Comparison of ENCODE assay signal across 18 cellular contexts in the genomic region with DNA sequence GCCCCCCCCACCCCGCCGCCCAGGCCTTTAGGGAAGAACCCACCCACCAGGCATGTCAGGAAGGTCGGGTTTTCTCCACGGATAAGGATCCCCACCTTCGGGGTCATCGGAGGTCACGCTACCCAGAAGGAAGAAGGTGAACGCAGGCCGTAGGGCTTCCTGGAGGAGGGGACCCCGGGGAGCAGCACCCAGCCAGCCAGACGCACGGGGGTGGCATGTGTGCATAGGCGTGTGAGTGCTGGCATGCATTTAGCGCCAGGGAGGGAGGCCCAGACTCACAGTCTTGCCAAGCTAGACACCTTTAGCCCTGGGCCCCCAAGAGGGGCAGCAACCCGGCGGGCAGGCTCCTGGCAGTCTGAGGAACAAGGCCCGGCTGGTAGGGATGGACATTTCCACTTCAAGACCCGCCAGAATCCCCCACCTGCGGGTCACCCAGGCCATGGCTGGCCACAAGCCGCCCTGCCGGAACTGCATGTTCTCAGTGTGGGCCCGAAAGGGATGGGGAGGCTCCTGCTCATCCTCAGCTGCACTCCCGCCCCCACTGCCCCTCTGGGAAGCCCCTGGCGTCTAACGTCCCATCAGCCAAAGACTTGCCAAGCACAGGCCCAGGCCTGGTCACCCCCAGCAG. TPM values are rescaled to one million over a fixed set of nuclear protein-coding genes. Genes with fewer than 3 reads are reported as not detected.
A peak's percentile ranks its signal among the peaks of the same experiment; 100 is the strongest.
DNase-seq lines count a peak whose midpoint lies in the region; ATAC-seq, FAIRE-seq and TF ChIP-seq lines count a peak whose summit lies in the region.
"Had no signal": no experiment of that assay in that cellular context is flagged by ENCODE, and none has a peak within 500 bp of the region (broad histone marks: within the 10 kb centered on the region; RNA-seq: fewer than 3 reads in every experiment).

No MANE protein-coding gene starts in this region.

- no peaks in the 10 kb centered on the region for H3K27me3 Mint-ChIP-seq in activated naive CD8-positive, alpha-beta T cell treated with anti-CD3 and anti-CD28 coated beads for 36 hours
- no peaks in the 10 kb centered on the region for H3K27me3 Mint-ChIP-seq in activated naive CD8-positive, alpha-beta T cell treated with anti-CD3 and anti-CD28 coated beads, Interleukin-2, amount 50 U/mL, for 24 hours

- WGBS in hepatocyte (ENCODE audit: low lambda C conversion rate, missing lambda C conversion rate): 87% methylated on average over 25 of the region's 25 CpGs
- WGBS in stomach, 5 donors: 55 to 76% (median 70%) methylated on average over 13 to 25 of the region's 25 CpGs
- 81 to 89% (median 84%) methylated on average over 25 of the region's 25 CpGs for WGBS in small intestine, 3 donors

- H3K36me3 Mint-ChIP-seq in activated naive CD8-positive, alpha-beta T cell treated with anti-CD3 and anti-CD28 coated beads for 36 hours: peaks cover 3% of the 10 kb centered on the region
- H3K36me3 Mint-ChIP-seq in activated naive CD8-positive, alpha-beta T cell treated with anti-CD3 and anti-CD28 coated beads, Interleukin-2, amount 50 U/mL, for 24 hours (ENCODE audit: low read depth): no peaks in the 10 kb centered on the region

- H3K4me1 ChIP-seq in OCI-LY7 (ENCODE audit: insufficient read depth, low read length, poor library complexity, severe bottlenecking): peaks cover 27% of the 10 kb centered on the region
- peaks cover 25% of the 10 kb centered on the region for H3K4me1 ChIP-seq in hepatocyte (ENCODE audit: insufficient read depth)
- H3K4me1 ChIP-seq in stomach: peaks cover 14 to 46% (median 33%) of the 10 kb centered on the region in 4 donors
- H3K4me1 ChIP-seq in small intestine (ENCODE audit: control insufficient read depth in 2 of 2, insufficient read depth in 1 of 2, low read depth in 1 of 2, low read length in 1 of 2): no peaks in the 10 kb centered on the region

- DNase-seq in activated naive CD8-positive, alpha-beta T cell treated with anti-CD3 and anti-CD28 coated beads for 36 hours: no peak
- no peak for DNase-seq in activated naive CD8-positive, alpha-beta T cell treated with anti-CD3 and anti-CD28 coated beads, Interleukin-2, amount 50 U/mL, for 24 hours
- DNase-seq in OCI-LY7 (ENCODE audit: low spot score) (no peak), hepatocyte (ENCODE audit: low spot score) (no peak), stomach (no peak), COLO668 (lab: John Stamatoyannopoulos, UW; ENCODE audit: unreplicated experiment) (no peak), small intestine (no peak)
- no peak for DNase-seq in stimulated activated CD4-positive, alpha-beta T cell treated with anti-CD3 and anti-CD28 coated beads, Interleukin-15, amount 100 ng/mL, for 24 hours
- DNase-seq: activated CD4-positive, CD25-positive, alpha-beta regulatory T cell treated with anti-CD3 and anti-CD28 coated beads, Interleukin-2, amount 50 U/mL, for 72 hours; endodermal cell; GDM1; Kasumi-1; kidney; NCI-H1417 treated with DMSO at 0.1 percent for 48 hours; NCI-H2227 treated with DMSO at 0.1 percent for 48 hours; ovary had no signal

- H3K4me3 ChIP-seq in OCI-LY7 (ENCODE audit: low read depth, low read length, poor library complexity, severe bottlenecking) (no peak overlapping the region), hepatocyte (no peak overlapping the region), stomach (peak overlapping the region in 1 of 4 donors; percentile 13), small intestine (ENCODE audit: low read depth in 1 of 2, low read length in 2 of 2) (no peak overlapping the region)
- H3K4me3 ChIP-seq: ovary had no signal

- no peaks in the 10 kb centered on the region for H3K9me2 ChIP-seq in OCI-LY7 (ENCODE audit: insufficient read depth, low read length)
- H3K9me2 ChIP-seq in hepatocyte (replicated peaks; ENCODE audit: insufficient read depth): no peaks in the 10 kb centered on the region

- peak overlapping the region; percentile 81 for H3K27ac Mint-ChIP-seq in activated naive CD8-positive, alpha-beta T cell treated with anti-CD3 and anti-CD28 coated beads for 36 hours
- H3K27ac Mint-ChIP-seq in activated naive CD8-positive, alpha-beta T cell treated with anti-CD3 and anti-CD28 coated beads, Interleukin-2, amount 50 U/mL, for 24 hours: no peak overlapping the region
- H3K27ac Mint-ChIP-seq: endodermal cell had no signal

- peak overlapping the region; percentile 77 for H3K27ac ChIP-seq in OCI-LY7 (ENCODE audit: low read depth, low read length, poor library complexity, severe bottlenecking)
- peak overlapping the region; percentile 72 for H3K27ac ChIP-seq in hepatocyte
- peak overlapping the region; percentile 51 to 84 (median 64) for H3K27ac ChIP-seq in stomach
- H3K27ac ChIP-seq in small intestine (ENCODE audit: low read depth in 1 of 2, low read length in 1 of 2): peak overlapping the region in 1 of 2 donors; percentile 2
- H3K27ac ChIP-seq: ovary had no signal

- BruUV-seq in OCI-LY7 (replicated peaks; lab: Mats Ljungman, UMichigan): no TSS peak

- TF ChIP-seq POLR2A in stomach (IDR thresholded peaks at IDR 0.05): no peak

- H3K79me2 ChIP-seq in OCI-LY7 (ENCODE audit: insufficient read depth, low read depth, low read length) (no peaks in the 10 kb centered on the region), hepatocyte (no peaks in the 10 kb centered on the region)

- H3K27me3 ChIP-seq in hepatocyte (no peaks in the 10 kb centered on the region), stomach (no peaks in the 10 kb centered on the region), small intestine (ENCODE audit: control insufficient read depth in 2 of 2, insufficient read depth in 2 of 2, low read length in 2 of 2) (no peaks in the 10 kb centered on the region)
- H3K27me3 ChIP-seq: ovary had no signal

- intact Hi-C loops in OCI-LY7 (cut with micrococcal nuclease; ENCODE audit: unreplicated experiment): no loop called here
- intact Hi-C loops in stomach (cut with DNase I; ENCODE audit: low total_unique reads): no loop called here

- TF ChIP-seq CTCF in OCI-LY7 (conservative IDR thresholded peaks at IDR 0.05; ENCODE audit: low read length) (no peak), hepatocyte (IDR thresholded peaks at IDR 0.05; ENCODE audit: poor library complexity) (no peak), stomach (IDR thresholded peaks at IDR 0.05) (no peak)

- H3K36me3 ChIP-seq in OCI-LY7 (ENCODE audit: insufficient read depth, low read length) (no peaks in the 10 kb centered on the region), hepatocyte (replicated peaks; ENCODE audit: insufficient read depth, low read depth) (no peaks in the 10 kb centered on the region), stomach (no peaks in the 10 kb centered on the region), small intestine (ENCODE audit: control insufficient read depth in 2 of 2, insufficient read depth in 2 of 2, low read length in 2 of 2) (no peaks in the 10 kb centered on the region)
- H3K36me3 ChIP-seq: ovary had no signal

- CTCF ChIA-PET in OCI-LY7 (lab: Charles Lee; ENCODE audit: unreplicated experiment): no interaction called here

- no peak overlapping the region for H2AFZ ChIP-seq in OCI-LY7 (ENCODE audit: low read length)
- no peak overlapping the region for H2AFZ ChIP-seq in hepatocyte

- no peak for FAIRE-seq in small intestine (lab: Jason Lieb, UNC)
- FAIRE-seq: D721Med, kidney, urothelium cell line had no signal

- H3K9me3 Mint-ChIP-seq in activated naive CD8-positive, alpha-beta T cell treated with anti-CD3 and anti-CD28 coated beads for 36 hours: peaks cover 3% of the 10 kb centered on the region
- no peaks in the 10 kb centered on the region for H3K9me3 Mint-ChIP-seq in activated naive CD8-positive, alpha-beta T cell treated with anti-CD3 and anti-CD28 coated beads, Interleukin-2, amount 50 U/mL, for 24 hours

- H3K4me2 ChIP-seq in OCI-LY7 (ENCODE audit: low read length): no peak overlapping the region
- H3K4me2 ChIP-seq in hepatocyte: no peak overlapping the region

- H4K20me1 ChIP-seq in OCI-LY7 (ENCODE audit: insufficient read depth, low read length) (no peaks in the 10 kb centered on the region), hepatocyte (ENCODE audit: insufficient read depth, poor library complexity, severe bottlenecking) (no peaks in the 10 kb centered on the region)

- peak overlapping the region; percentile 71 for H3K4me3 Mint-ChIP-seq in activated naive CD8-positive, alpha-beta T cell treated with anti-CD3 and anti-CD28 coated beads for 36 hours
- no peak overlapping the region for H3K4me3 Mint-ChIP-seq in activated naive CD8-positive, alpha-beta T cell treated with anti-CD3 and anti-CD28 coated beads, Interleukin-2, amount 50 U/mL, for 24 hours
- H3K4me3 Mint-ChIP-seq: endodermal cell had no signal

- no peak for ATAC-seq in activated naive CD8-positive, alpha-beta T cell treated with anti-CD3 and anti-CD28 coated beads, Interleukin-2, amount 50 U/mL, for 24 hours

- no peak for TF ChIP-seq EP300 in stomach (IDR thresholded peaks at IDR 0.05)

- peaks cover 7% of the 10 kb centered on the region for H3K4me1 Mint-ChIP-seq in activated naive CD8-positive, alpha-beta T cell treated with anti-CD3 and anti-CD28 coated beads for 36 hours
- peaks cover 12% of the 10 kb centered on the region for H3K4me1 Mint-ChIP-seq in activated naive CD8-positive, alpha-beta T cell treated with anti-CD3 and anti-CD28 coated beads, Interleukin-2, amount 50 U/mL, for 24 hours
- H3K4me1 Mint-ChIP-seq: endodermal cell had no signal

- POLR2A ChIA-PET in OCI-LY7 (lab: Charles Lee): no interaction called here

- H3K9me3 ChIP-seq in OCI-LY7 (ENCODE audit: low read length) (0 out of 2 replicates have a peak, but pooled peaks cover 9% of the 10 kb centered on the region), hepatocyte (ENCODE audit: low read depth) (no peaks in the 10 kb centered on the region), stomach (no peaks in the 10 kb centered on the region), small intestine (ENCODE audit: control insufficient read depth, low read depth) (no peaks in the 10 kb centered on the region)
- H3K9me3 ChIP-seq: ovary had no signal

RNA-seq across cellular contexts. Expression of a gene that starts 16.7 kb away (rescaled TPM):
- total RNA-seq in activated naive CD8-positive, alpha-beta T cell treated with anti-CD3 and anti-CD28 coated beads for 36 hours: 100 to 1,000 TPM; 134 to 137 TPM
- 74.3 and 81.7 TPM in 2 replicates for total RNA-seq in OCI-LY7 (2014; rRNA removed; shearing (Covaris generic))
- total RNA-seq in OCI-LY7 (2022) (60.5 and 66.5 TPM in 2 replicates), hepatocyte (71.8 and 81.1 TPM in 2 replicates), stomach (100 to 1,000 TPM in 3 of 5 donors, 10 to 100 TPM in 2; 51.9 to 802 (median 298) TPM)
- polyA plus RNA-seq in hepatocyte (131 and 138 TPM in 2 replicates), stomach (10 to 100 TPM; 75.6 to 87.6 (median 81.6) TPM), small intestine (10 to 100 TPM; 35.7 to 72.2 (median 49.4) TPM)

RNA-seq across cellular contexts. Expression of a gene that starts 25.5 kb away (rescaled TPM):
- 10 to 100 TPM; 32.6 to 34.8 TPM for total RNA-seq in activated naive CD8-positive, alpha-beta T cell treated with anti-CD3 and anti-CD28 coated beads for 36 hours
- 32.5 and 35.3 TPM in 2 replicates for total RNA-seq in OCI-LY7 (2014; rRNA removed; shearing (Covaris generic))
- total RNA-seq in OCI-LY7 (2022) (27.4 and 32.0 TPM in 2 replicates), hepatocyte (61.9 and 79.7 TPM in 2 replicates), stomach (10 to 100 TPM; 35.4 to 83.0 (median 81.1) TPM)
- polyA plus RNA-seq in hepatocyte (129 and 151 TPM in 2 replicates), stomach (10 to 100 TPM; 19.4 to 30.4 (median 29.0) TPM), small intestine (100 to 1,000 TPM in 1 of 3 donors, 10 to 100 TPM in 2; 11.9 to 107 (median 20.8) TPM)

RNA-seq across cellular contexts. Expression of a gene that starts 25.6 kb away (rescaled TPM):
- 10 to 100 TPM; 14.5 to 15.2 TPM for total RNA-seq in activated naive CD8-positive, alpha-beta T cell treated with anti-CD3 and anti-CD28 coated beads for 36 hours
- 6.4 and 11.7 TPM in 2 replicates for total RNA-seq in OCI-LY7 (2014; rRNA removed; shearing (Covaris generic))
- total RNA-seq in OCI-LY7 (2022): 11.4 and 14.0 TPM in 2 replicates
- 22.4 and 30.8 TPM in 2 replicates for total RNA-seq in hepatocyte
- polyA plus RNA-seq in hepatocyte: 62.6 and 69.6 TPM in 2 replicates
- total RNA-seq in stomach: 10 to 100 TPM in 2 of 5 donors, 1 to 10 TPM in 3; 2.3 to 30.7 (median 9.4) TPM
- 1 to 10 TPM; 3.8 to 9.2 (median 8.8) TPM for polyA plus RNA-seq in stomach
- polyA plus RNA-seq in small intestine: 10 to 100 TPM in 1 of 3 donors, 1 to 10 TPM in 2; 9.4 to 15.2 (median 9.5) TPM
